In the genomic region with DNA sequence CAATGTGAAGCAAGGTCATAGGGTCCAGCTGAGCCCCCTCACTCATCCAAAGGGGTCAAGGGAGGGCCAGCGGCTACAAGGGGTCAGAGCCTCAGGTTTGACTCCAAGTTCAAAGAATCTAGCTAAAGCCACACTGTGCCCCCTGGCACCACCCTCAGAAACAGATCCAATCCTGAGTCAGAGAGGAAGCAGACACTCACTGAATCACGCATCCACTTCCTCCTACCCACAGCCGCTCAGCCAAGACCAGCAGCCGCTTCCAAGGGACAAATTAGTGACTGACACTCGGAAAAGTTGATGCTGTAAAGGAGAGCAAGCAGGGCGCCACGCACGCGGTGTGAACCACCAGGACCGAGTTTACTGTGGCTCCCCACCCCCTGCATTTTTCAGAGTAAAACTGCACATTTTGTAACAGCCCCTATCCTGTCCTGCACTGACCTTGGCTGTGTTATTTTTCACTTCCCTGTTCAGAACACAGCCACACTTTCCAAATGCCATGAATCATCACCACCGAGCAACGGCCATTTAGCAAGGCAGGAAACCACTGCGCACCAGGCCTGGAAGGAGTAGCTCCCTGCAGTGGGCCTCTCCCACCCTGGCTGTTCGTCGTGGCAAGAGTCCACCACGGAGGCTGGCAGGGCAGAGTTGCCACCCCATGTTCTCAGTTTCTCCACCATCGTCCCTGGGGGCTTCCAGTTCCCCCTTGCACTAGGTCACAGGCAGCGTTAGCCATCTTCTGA, we compare ENCODE assay signal across 1 cellular context.
TF ChIP-seq lines count a peak whose summit lies in the region.

No MANE protein-coding gene starts in this region.

TF ChIP-seq in HepG2, 621 proteins besides CTCF, POLR2A, EP300 and RAD21 (continued from another document and continues in another):
- peak; percentile 18; the same call in 1 of the 2 replicates for TF ChIP-seq ZNF12 (CRISPR knock-in tag; IDR thresholded peaks at IDR 0.05)
- no peak for TF ChIP-seq PCBP2 (optimal IDR thresholded peaks at IDR 0.05; ENCODE audit: low read depth, low read length, poor library complexity, severe bottlenecking)
- no peak for TF ChIP-seq ZNF3 (CRISPR knock-in tag; IDR thresholded peaks at IDR 0.05)
- 0 out of 2 replicates have a peak, but pooled peaks have one; percentile 54 for TF ChIP-seq DNMT3B (CRISPR knock-in tag; conservative IDR thresholded peaks at IDR 0.05)
- TF ChIP-seq, protein P1, sequence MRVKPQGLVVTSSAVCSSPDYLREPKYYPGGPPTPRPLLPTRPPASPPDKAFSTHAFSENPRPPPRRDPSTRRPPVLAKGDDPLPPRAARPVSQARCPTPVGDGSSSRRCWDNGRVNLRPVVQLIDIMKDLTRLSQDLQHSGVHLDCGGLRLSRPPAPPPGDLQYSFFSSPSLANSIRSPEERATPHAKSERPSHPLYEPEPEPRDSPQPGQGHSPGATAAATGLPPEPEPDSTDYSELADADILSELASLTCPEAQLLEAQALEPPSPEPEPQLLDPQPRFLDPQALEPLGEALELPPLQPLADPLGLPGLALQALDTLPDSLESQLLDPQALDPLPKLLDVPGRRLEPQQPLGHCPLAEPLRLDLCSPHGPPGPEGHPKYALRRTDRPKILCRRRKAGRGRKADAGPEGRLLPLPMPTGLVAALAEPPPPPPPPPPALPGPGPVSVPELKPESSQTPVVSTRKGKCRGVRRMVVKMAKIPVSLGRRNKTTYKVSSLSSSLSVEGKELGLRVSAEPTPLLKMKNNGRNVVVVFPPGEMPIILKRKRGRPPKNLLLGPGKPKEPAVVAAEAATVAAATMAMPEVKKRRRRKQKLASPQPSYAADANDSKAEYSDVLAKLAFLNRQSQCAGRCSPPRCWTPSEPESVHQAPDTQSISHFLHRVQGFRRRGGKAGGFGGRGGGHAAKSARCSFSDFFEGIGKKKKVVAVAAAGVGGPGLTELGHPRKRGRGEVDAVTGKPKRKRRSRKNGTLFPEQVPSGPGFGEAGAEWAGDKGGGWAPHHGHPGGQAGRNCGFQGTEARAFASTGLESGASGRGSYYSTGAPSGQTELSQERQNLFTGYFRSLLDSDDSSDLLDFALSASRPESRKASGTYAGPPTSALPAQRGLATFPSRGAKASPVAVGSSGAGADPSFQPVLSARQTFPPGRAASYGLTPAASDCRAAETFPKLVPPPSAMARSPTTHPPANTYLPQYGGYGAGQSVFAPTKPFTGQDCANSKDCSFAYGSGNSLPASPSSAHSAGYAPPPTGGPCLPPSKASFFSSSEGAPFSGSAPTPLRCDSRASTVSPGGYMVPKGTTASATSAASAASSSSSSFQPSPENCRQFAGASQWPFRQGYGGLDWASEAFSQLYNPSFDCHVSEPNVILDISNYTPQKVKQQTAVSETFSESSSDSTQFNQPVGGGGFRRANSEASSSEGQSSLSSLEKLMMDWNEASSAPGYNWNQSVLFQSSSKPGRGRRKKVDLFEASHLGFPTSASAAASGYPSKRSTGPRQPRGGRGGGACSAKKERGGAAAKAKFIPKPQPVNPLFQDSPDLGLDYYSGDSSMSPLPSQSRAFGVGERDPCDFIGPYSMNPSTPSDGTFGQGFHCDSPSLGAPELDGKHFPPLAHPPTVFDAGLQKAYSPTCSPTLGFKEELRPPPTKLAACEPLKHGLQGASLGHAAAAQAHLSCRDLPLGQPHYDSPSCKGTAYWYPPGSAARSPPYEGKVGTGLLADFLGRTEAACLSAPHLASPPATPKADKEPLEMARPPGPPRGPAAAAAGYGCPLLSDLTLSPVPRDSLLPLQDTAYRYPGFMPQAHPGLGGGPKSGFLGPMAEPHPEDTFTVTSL (CRISPR knock-in tag; IDR thresholded peaks at IDR 0.05; ENCODE audit: borderline replicate concordance), result peak; percentile 66; the same call in 1 of the 2 replicates
- TF ChIP-seq ZNF777 (CRISPR knock-in tag; IDR thresholded peaks at IDR 0.05), result no peak
- no peak for TF ChIP-seq ZNF569 (CRISPR knock-in tag; IDR thresholded peaks at IDR 0.05; ENCODE audit: borderline replicate concordance)
- TF ChIP-seq KMT2B (CRISPR knock-in tag; IDR thresholded peaks at IDR 0.05), result peak; percentile 62
- TF ChIP-seq, protein P2, sequence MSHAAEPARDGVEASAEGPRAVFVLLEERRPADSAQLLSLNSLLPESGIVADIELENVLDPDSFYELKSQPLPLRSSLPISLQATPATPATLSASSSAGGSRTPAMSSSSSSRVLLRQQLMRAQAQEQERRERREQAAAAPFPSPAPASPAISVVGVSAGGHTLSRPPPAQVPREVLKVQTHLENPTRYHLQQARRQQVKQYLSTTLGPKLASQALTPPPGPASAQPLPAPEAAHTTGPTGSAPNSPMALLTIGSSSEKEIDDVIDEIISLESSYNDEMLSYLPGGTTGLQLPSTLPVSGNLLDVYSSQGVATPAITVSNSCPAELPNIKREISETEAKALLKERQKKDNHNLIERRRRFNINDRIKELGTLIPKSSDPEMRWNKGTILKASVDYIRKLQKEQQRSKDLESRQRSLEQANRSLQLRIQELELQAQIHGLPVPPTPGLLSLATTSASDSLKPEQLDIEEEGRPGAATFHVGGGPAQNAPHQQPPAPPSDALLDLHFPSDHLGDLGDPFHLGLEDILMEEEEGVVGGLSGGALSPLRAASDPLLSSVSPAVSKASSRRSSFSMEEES (CRISPR knock-in tag; IDR thresholded peaks at IDR 0.05), result peak; percentile 54; the same call in 1 of the 2 replicates
- TF ChIP-seq, protein P3, sequence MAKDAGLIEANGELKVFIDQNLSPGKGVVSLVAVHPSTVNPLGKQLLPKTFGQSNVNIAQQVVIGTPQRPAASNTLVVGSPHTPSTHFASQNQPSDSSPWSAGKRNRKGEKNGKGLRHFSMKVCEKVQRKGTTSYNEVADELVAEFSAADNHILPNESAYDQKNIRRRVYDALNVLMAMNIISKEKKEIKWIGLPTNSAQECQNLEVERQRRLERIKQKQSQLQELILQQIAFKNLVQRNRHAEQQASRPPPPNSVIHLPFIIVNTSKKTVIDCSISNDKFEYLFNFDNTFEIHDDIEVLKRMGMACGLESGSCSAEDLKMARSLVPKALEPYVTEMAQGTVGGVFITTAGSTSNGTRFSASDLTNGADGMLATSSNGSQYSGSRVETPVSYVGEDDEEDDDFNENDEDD (CRISPR knock-in tag; IDR thresholded peaks at IDR 0.05; ENCODE audit: borderline replicate concordance), result no peak
- TF ChIP-seq, protein P4, sequence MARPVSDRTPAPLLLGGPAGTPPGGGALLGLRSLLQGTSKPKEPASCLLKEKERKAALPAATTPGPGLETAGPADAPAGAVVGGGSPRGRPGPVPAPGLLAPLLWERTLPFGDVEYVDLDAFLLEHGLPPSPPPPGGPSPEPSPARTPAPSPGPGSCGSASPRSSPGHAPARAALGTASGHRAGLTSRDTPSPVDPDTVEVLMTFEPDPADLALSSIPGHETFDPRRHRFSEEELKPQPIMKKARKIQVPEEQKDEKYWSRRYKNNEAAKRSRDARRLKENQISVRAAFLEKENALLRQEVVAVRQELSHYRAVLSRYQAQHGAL (CRISPR knock-in tag; IDR thresholded peaks at IDR 0.05; ENCODE audit: not compliant biosample characterization), result no peak
- peak; percentile 18; the same call in 1 of the 2 replicates for TF ChIP-seq PPARG (CRISPR knock-in tag; conservative IDR thresholded peaks at IDR 0.05)
- TF ChIP-seq GFI1 (CRISPR knock-in tag; IDR thresholded peaks at IDR 0.05; ENCODE audit: borderline replicate concordance), result no peak
- no peak for TF ChIP-seq FOXA1 (IDR thresholded peaks at IDR 0.05)
- no peak; the same call in 1 of the 2 replicates for TF ChIP-seq FOXA1 (CRISPR knock-in tag; IDR thresholded peaks at IDR 0.05)
- TF ChIP-seq RFXANK (CRISPR knock-in tag; IDR thresholded peaks at IDR 0.05), result no peak
- TF ChIP-seq CBX2 (IDR thresholded peaks at IDR 0.05; ENCODE audit: low read depth, low read length), result no peak
- TF ChIP-seq CBX2 (CRISPR knock-in tag; IDR thresholded peaks at IDR 0.05; ENCODE audit: low read depth), result no peak
- TF ChIP-seq TBL1XR1 (IDR thresholded peaks at IDR 0.05; ENCODE audit: borderline replicate concordance, low read length, partially characterized antibody), result peak; percentile 73
- TF ChIP-seq HDAC2 (CRISPR knock-in tag; IDR thresholded peaks at IDR 0.05), result peak; percentile 77
- TF ChIP-seq ZNF260 (CRISPR knock-in tag; IDR thresholded peaks at IDR 0.05; ENCODE audit: borderline replicate concordance, low read depth), result no peak
- 0 out of 2 replicates have a peak, but pooled peaks have one; percentile 63 for TF ChIP-seq TRIM24 (CRISPR knock-in tag; IDR thresholded peaks at IDR 0.05)
- TF ChIP-seq ZNF460 (CRISPR knock-in tag; IDR thresholded peaks at IDR 0.05; ENCODE audit: borderline replicate concordance), result no peak
- TF ChIP-seq, protein P5, sequence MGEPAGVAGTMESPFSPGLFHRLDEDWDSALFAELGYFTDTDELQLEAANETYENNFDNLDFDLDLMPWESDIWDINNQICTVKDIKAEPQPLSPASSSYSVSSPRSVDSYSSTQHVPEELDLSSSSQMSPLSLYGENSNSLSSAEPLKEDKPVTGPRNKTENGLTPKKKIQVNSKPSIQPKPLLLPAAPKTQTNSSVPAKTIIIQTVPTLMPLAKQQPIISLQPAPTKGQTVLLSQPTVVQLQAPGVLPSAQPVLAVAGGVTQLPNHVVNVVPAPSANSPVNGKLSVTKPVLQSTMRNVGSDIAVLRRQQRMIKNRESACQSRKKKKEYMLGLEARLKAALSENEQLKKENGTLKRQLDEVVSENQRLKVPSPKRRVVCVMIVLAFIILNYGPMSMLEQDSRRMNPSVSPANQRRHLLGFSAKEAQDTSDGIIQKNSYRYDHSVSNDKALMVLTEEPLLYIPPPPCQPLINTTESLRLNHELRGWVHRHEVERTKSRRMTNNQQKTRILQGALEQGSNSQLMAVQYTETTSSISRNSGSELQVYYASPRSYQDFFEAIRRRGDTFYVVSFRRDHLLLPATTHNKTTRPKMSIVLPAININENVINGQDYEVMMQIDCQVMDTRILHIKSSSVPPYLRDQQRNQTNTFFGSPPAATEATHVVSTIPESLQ (CRISPR knock-in tag; conservative IDR thresholded peaks at IDR 0.05), result no peak
- no peak for TF ChIP-seq JARID2 (CRISPR knock-in tag; IDR thresholded peaks at IDR 0.05; ENCODE audit: insufficient replicate concordance)
- TF ChIP-seq IRF2 (CRISPR knock-in tag; IDR thresholded peaks at IDR 0.05), result peak; percentile 62
- TF ChIP-seq ZNF484 (CRISPR knock-in tag; IDR thresholded peaks at IDR 0.05; ENCODE audit: borderline replicate concordance, low read depth), result no peak
- TF ChIP-seq, protein P6, sequence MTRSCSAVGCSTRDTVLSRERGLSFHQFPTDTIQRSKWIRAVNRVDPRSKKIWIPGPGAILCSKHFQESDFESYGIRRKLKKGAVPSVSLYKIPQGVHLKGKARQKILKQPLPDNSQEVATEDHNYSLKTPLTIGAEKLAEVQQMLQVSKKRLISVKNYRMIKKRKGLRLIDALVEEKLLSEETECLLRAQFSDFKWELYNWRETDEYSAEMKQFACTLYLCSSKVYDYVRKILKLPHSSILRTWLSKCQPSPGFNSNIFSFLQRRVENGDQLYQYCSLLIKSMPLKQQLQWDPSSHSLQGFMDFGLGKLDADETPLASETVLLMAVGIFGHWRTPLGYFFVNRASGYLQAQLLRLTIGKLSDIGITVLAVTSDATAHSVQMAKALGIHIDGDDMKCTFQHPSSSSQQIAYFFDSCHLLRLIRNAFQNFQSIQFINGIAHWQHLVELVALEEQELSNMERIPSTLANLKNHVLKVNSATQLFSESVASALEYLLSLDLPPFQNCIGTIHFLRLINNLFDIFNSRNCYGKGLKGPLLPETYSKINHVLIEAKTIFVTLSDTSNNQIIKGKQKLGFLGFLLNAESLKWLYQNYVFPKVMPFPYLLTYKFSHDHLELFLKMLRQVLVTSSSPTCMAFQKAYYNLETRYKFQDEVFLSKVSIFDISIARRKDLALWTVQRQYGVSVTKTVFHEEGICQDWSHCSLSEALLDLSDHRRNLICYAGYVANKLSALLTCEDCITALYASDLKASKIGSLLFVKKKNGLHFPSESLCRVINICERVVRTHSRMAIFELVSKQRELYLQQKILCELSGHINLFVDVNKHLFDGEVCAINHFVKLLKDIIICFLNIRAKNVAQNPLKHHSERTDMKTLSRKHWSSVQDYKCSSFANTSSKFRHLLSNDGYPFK (CRISPR knock-in tag; IDR thresholded peaks at IDR 0.05; ENCODE audit: borderline replicate concordance), result no peak
- TF ChIP-seq SP4 (CRISPR knock-in tag; IDR thresholded peaks at IDR 0.05), result peak; percentile 57; the same call in 1 of the 2 replicates
- no peak for TF ChIP-seq ZSCAN20 (CRISPR knock-in tag; IDR thresholded peaks at IDR 0.05; ENCODE audit: borderline replicate concordance)
- peak; percentile 31; the same call in 1 of the 2 replicates for TF ChIP-seq FOSL1 (CRISPR knock-in tag; IDR thresholded peaks at IDR 0.05; ENCODE audit: borderline replicate concordance)
- TF ChIP-seq, protein P7, sequence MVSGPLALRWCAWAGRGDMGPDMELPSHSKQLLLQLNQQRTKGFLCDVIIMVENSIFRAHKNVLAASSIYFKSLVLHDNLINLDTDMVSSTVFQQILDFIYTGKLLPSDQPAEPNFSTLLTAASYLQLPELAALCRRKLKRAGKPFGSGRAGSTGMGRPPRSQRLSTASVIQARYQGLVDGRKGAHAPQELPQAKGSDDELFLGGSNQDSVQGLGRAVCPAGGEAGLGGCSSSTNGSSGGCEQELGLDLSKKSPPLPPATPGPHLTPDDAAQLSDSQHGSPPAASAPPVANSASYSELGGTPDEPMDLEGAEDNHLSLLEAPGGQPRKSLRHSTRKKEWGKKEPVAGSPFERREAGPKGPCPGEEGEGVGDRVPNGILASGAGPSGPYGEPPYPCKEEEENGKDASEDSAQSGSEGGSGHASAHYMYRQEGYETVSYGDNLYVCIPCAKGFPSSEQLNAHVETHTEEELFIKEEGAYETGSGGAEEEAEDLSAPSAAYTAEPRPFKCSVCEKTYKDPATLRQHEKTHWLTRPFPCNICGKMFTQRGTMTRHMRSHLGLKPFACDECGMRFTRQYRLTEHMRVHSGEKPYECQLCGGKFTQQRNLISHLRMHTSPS (CRISPR knock-in tag; IDR thresholded peaks at IDR 0.05; ENCODE audit: low read depth), result peak; percentile 96
- 0 out of 2 replicates have a peak, but pooled peaks have one; percentile 17 for TF ChIP-seq ZNF44 (CRISPR knock-in tag; IDR thresholded peaks at IDR 0.05)
- TF ChIP-seq, protein P8, sequence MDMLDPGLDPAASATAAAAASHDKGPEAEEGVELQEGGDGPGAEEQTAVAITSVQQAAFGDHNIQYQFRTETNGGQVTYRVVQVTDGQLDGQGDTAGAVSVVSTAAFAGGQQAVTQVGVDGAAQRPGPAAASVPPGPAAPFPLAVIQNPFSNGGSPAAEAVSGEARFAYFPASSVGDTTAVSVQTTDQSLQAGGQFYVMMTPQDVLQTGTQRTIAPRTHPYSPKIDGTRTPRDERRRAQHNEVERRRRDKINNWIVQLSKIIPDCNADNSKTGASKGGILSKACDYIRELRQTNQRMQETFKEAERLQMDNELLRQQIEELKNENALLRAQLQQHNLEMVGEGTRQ (IDR thresholded peaks at IDR 0.05; ENCODE audit: low read depth, low read length), result no peak
- TF ChIP-seq, protein P8 (CRISPR knock-in tag; IDR thresholded peaks at IDR 0.05; ENCODE audit: borderline replicate concordance), result no peak
